8 cellular contexts compared by ENCODE assay signal in genomic region chr7:74206589-74207120, GRCh38. TPM values are rescaled to one million over a fixed set of nuclear protein-coding genes. Genes with fewer than 3 reads are reported as not detected.
DNase-seq lines count a peak whose midpoint lies in the region; ATAC-seq and TF ChIP-seq lines count a peak whose summit lies in the region.

No MANE protein-coding gene starts in this region.

- intact Hi-C loops in heart right ventricle (cut with DNase I), result loop anchor here (1.0 to 10.0 kb wide), 8 partner anchors 138 to 342 kb away; partner anchors contain the start of gene TMEM270 (in 3 of the 10)
- intact Hi-C loops in uterus (cut with DNase I; ENCODE audit: low total_unique reads), result loop anchor here (2.0 kb wide), 1 partner anchor 194 kb away; no protein-coding TSS in a partner anchor

- H3K27me3 ChIP-seq in adipocyte (replicated peaks; ENCODE audit: control insufficient read depth, insufficient read depth, low read length), result no peaks in the 10 kb centered on the region
- H3K27me3 ChIP-seq in heart right ventricle, result no peaks in the 10 kb centered on the region
- H3K27me3 ChIP-seq in rectal smooth muscle tissue (ENCODE audit: control insufficient read depth, insufficient read depth, low read length), result peaks cover 2% of the 10 kb centered on the region
- H3K27me3 ChIP-seq in uterus, result no peaks in the 10 kb centered on the region

- DNase-seq in SHP77 (lab: John Stamatoyannopoulos, UW) (peak; percentile 51 to 56), SHP77 treated with DMSO at 0.1 percent for 48 hours (lab: John Stamatoyannopoulos, UW) (no peak), NAMALWA (ENCODE audit: low spot score) (peak; percentile 93), adipocyte (ENCODE audit: low read depth) (peak; percentile 92), heart right ventricle (peak; percentile 87 to 91), uterus (peak; percentile 83 to 89)

- H3K4me1 Mint-ChIP-seq in T-helper 1 cell treated with Interleukin-12 subunit alpha and Interleukin-12 subunit beta and Interleukin-4 antibody, amounts not matched to agents 30 μg/mL and 1 μg/mL, for 36 hours (ENCODE audit: low read depth), result peaks cover 18% of the 10 kb centered on the region

- no peaks in the 10 kb centered on the region for H3K27me3 Mint-ChIP-seq in T-helper 1 cell treated with Interleukin-12 subunit alpha and Interleukin-12 subunit beta and Interleukin-4 antibody, amounts not matched to agents 30 μg/mL and 1 μg/mL, for 36 hours (ENCODE audit: low read depth)

- H3K27ac ChIP-seq in heart right ventricle (no peak overlapping the region), rectal smooth muscle tissue (ENCODE audit: low read depth, low read length) (no peak overlapping the region), uterus (no peak overlapping the region)

- no peaks in the 10 kb centered on the region for H3K36me3 ChIP-seq in adipocyte (ENCODE audit: control insufficient read depth, insufficient read depth, low read length, severe bottlenecking)
- no peaks in the 10 kb centered on the region for H3K36me3 ChIP-seq in heart right ventricle
- no peaks in the 10 kb centered on the region for H3K36me3 ChIP-seq in rectal smooth muscle tissue (ENCODE audit: control insufficient read depth, insufficient read depth, low read length)
- no peaks in the 10 kb centered on the region for H3K36me3 ChIP-seq in uterus

- peak overlapping the region; percentile 23 for H3K9ac ChIP-seq in adipocyte (ENCODE audit: low read length)
- H3K9ac ChIP-seq in rectal smooth muscle tissue (ENCODE audit: low read length), result no peak overlapping the region

- H3K36me3 Mint-ChIP-seq in T-helper 1 cell treated with Interleukin-12 subunit alpha and Interleukin-12 subunit beta and Interleukin-4 antibody, amounts not matched to agents 30 μg/mL and 1 μg/mL, for 36 hours (ENCODE audit: low read depth), result no peaks in the 10 kb centered on the region

- H3K9me3 ChIP-seq in adipocyte (ENCODE audit: control insufficient read depth, low read length) (no peaks in the 10 kb centered on the region), heart right ventricle (no peaks in the 10 kb centered on the region), uterus (no peaks in the 10 kb centered on the region)

- H3K4me3 ChIP-seq in adipocyte (ENCODE audit: low read length) (peak overlapping the region; percentile 63), heart right ventricle (peak overlapping the region in 6 of 10 donors; percentile 22 to 43 (median 30)), rectal smooth muscle tissue (ENCODE audit: low read length) (peak overlapping the region; percentile 56), uterus (peak overlapping the region in 1 of 2 donors; percentile 24)

- no peaks in the 10 kb centered on the region for H3K9me3 Mint-ChIP-seq in T-helper 1 cell treated with Interleukin-12 subunit alpha and Interleukin-12 subunit beta and Interleukin-4 antibody, amounts not matched to agents 30 μg/mL and 1 μg/mL, for 36 hours

- no peak for TF ChIP-seq POLR2A in uterus (IDR thresholded peaks at IDR 0.05)

- peak overlapping the region; percentile 39 for H3K27ac Mint-ChIP-seq in T-helper 1 cell treated with Interleukin-12 subunit alpha and Interleukin-12 subunit beta and Interleukin-4 antibody, amounts not matched to agents 30 μg/mL and 1 μg/mL, for 36 hours

- TF ChIP-seq CTCF in heart right ventricle (IDR thresholded peaks at IDR 0.05) (peak; percentile 87 to 99 (median 98)), uterus (IDR thresholded peaks at IDR 0.05) (peak; percentile 94 to 97 (median 96))

- peak overlapping the region; percentile 26 for H3K4me3 Mint-ChIP-seq in T-helper 1 cell treated with Interleukin-12 subunit alpha and Interleukin-12 subunit beta and Interleukin-4 antibody, amounts not matched to agents 30 μg/mL and 1 μg/mL, for 36 hours

- WGBS in heart right ventricle, 2 donors, result 18 to 19% methylated on average over 23 of the region's 23 CpGs

- no peaks in the 10 kb centered on the region for H3K4me1 ChIP-seq in adipocyte (ENCODE audit: control insufficient read depth, insufficient read depth, low read length)
- peaks cover 0 to 33% (median 0%) of the 10 kb centered on the region in 9 donors for H3K4me1 ChIP-seq in heart right ventricle
- H3K4me1 ChIP-seq in rectal smooth muscle tissue (ENCODE audit: control insufficient read depth, insufficient read depth, low read length), result no peaks in the 10 kb centered on the region
- H3K4me1 ChIP-seq in uterus, result no peaks in the 10 kb centered on the region

- peak; percentile 80 to 89 (median 85) for ATAC-seq in heart right ventricle

RNA-seq across cellular contexts. Expression of gene LAT2, which starts 3.2 kb away (rescaled TPM):
- total RNA-seq in heart right ventricle (1 to 10 TPM in 9 of 10 donors, under 1 TPM in 1; 0.93 to 9.3 (median 1.6) TPM), uterus (10 to 100 TPM in 1 of 4 donors, 1 to 10 TPM in 3; 2.1 to 14.4 (median 6.0) TPM)
- polyA plus RNA-seq in heart right ventricle, result 1 to 10 TPM; 2.9 to 3.3 TPM

RNA-seq across cellular contexts. Expression of gene EIF4H, which starts 32.5 kb away (rescaled TPM):
- total RNA-seq in heart right ventricle (100 to 1,000 TPM; 182 to 239 (median 193) TPM), uterus (100 to 1,000 TPM; 122 to 257 (median 193) TPM)
- 100 to 1,000 TPM in 1 of 2 donors, 10 to 100 TPM in 1; 76.2 to 187 TPM for polyA plus RNA-seq in heart right ventricle

RNA-seq across cellular contexts. Expression of gene RFC2, which starts 47.5 kb away (rescaled TPM):
- total RNA-seq in heart right ventricle, result 10 to 100 TPM in 8 of 10 donors, 1 to 10 TPM in 2; 7.0 to 13.1 (median 10.7) TPM
- polyA plus RNA-seq in heart right ventricle, result 10 to 100 TPM in 1 of 2 donors, 1 to 10 TPM in 1; 8.0 to 18.5 TPM
- 10 to 100 TPM in 3 of 4 donors, 1 to 10 TPM in 1; 4.9 to 31.4 (median 19.2) TPM for total RNA-seq in uterus
